ENCODE assay signal across 22 cellular contexts in the genomic region with DNA sequence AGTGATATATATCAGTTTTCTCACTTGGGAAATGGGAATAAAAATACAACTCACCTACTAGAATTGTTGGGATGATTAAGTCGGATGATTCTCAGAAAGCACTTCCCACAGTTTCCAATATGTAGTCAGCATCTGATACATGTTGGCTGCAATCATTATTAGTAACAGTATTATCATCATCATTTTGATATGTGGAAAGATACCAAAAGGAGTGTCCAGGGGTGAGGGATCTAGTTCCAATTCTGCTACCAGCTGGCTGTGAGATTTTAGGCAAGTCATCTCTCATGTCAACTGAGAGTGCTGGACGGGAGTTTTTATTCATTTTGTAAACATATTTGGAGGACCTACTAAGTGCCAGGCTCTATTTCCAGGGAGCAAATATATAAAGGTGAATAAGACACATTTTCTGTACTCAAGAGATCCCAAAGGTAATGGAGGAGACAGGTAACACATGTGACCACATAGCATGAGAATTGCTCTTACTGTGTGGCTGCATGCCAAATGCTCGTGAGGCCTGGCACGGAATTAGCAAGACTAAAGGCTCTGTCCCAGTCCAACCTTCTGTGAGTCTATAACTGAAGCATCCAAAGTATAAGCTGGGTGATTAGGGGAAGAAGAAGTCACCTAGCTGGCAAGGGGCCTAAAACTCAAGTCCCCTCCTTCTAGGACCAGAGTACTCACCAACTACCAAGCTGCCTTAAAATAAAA.
DNase-seq lines count a peak whose midpoint lies in the region; ATAC-seq and TF ChIP-seq lines count a peak whose summit lies in the region.
"Had no signal": no experiment of that assay in that cellular context is flagged by ENCODE, and none has a peak within 500 bp of the region (broad histone marks: within the 10 kb centered on the region; RNA-seq: fewer than 3 reads in every experiment).

No MANE protein-coding gene starts in this region.

- intact Hi-C loops in left lung (cut with DNase I), result no loop called here

- TF ChIP-seq CTCF in left lung (IDR thresholded peaks at IDR 0.05), result no peak

- no peak overlapping the region for H3K27ac ChIP-seq in left lung
- H3K27ac ChIP-seq: adrenal gland, pancreas had no signal

- ATAC-seq in left lung (peak; percentile 85), HG03520 (IDR thresholded peaks at IDR 0.05; ENCODE audit: unreplicated experiment) (no peak)
- ATAC-seq: naive thymus-derived CD4-positive, alpha-beta T cell; pancreas; T-cell had no signal

- no peaks in the 10 kb centered on the region for H3K9me3 ChIP-seq in left lung
- H3K9me3 ChIP-seq: adrenal gland, pancreas had no signal

- H3K4me3 ChIP-seq in left lung, result no peak overlapping the region
- H3K4me3 ChIP-seq: adrenal gland, pancreas had no signal

- peak; percentile 32 for DNase-seq in HCEC 1CT
- DNase-seq in NCI-H2029 treated with DMSO at 0.1 percent for 48 hours (lab: John Stamatoyannopoulos, UW), result peak; percentile 38
- DNase-seq in astrocyte of the hippocampus (ENCODE audit: low read depth, low spot score), result peak; percentile 49
- peak in 1 of 2 donors; percentile 53 for DNase-seq in left lung
- DNase-seq in NCI-H2081 (lab: John Stamatoyannopoulos, UW), result no peak
- no peak for DNase-seq in NCI-H2196 (lab: John Stamatoyannopoulos, UW; ENCODE audit: unreplicated experiment)
- DNase-seq in NCI-H1930 (lab: John Stamatoyannopoulos, UW), result no peak
- DNase-seq: activated CD4-positive, alpha-beta T cell treated with anti-CD3 and anti-CD28 coated beads, Interleukin-2, amount 10 ng/mL, durations not matched to agents 24 days and 14 days; activated CD8-positive, alpha-beta memory T cell treated with anti-CD3 and anti-CD28 coated beads, Interleukin-2, amount 50 U/mL, for 4 hours; activated effector memory CD4-positive, alpha-beta T cell treated with anti-CD3 and anti-CD28 coated beads, Interleukin-2, amount 50 U/mL, for 16 hours; adrenal gland; KBM-7; mesendoderm; naive thymus-derived CD4-positive, alpha-beta T cell; NCI-H1048; NCI-H510A treated with DMSO at 0.1 percent for 48 hours; pancreas; SHP77 treated with DMSO at 0.1 percent for 48 hours; stimulated activated CD4-positive, alpha-beta T cell treated with anti-CD3 and anti-CD28 coated beads, Interleukin-2, amount 100 ng/mL, for 24 hours; stimulated activated naive CD4-positive, alpha-beta T cell treated with Interleukin-2 at 50 U/mL for 16 hours; T-cell had no signal

- no peaks in the 10 kb centered on the region for H3K4me1 ChIP-seq in left lung
- H3K4me1 ChIP-seq: adrenal gland, pancreas had no signal

- H3K27me3 ChIP-seq in left lung, result no peaks in the 10 kb centered on the region
- H3K27me3 ChIP-seq: adrenal gland, pancreas had no signal

- H3K36me3 ChIP-seq in left lung, result no peaks in the 10 kb centered on the region
- H3K36me3 ChIP-seq: adrenal gland, pancreas had no signal

Comparison
In these comparisons a context has a peak if more than half of its experiments do, and no peak if none do; other contexts are left out.
1. DNase-seq: peak in HCEC 1CT (single experiment), NCI-H2029 treated with DMSO at 0.1 percent for 48 hours (single experiment) and astrocyte of the hippocampus (single experiment); none in NCI-H2081 (0 of 2), NCI-H2196 (single experiment) and NCI-H1930 (0 of 2).